In the genomic region with DNA sequence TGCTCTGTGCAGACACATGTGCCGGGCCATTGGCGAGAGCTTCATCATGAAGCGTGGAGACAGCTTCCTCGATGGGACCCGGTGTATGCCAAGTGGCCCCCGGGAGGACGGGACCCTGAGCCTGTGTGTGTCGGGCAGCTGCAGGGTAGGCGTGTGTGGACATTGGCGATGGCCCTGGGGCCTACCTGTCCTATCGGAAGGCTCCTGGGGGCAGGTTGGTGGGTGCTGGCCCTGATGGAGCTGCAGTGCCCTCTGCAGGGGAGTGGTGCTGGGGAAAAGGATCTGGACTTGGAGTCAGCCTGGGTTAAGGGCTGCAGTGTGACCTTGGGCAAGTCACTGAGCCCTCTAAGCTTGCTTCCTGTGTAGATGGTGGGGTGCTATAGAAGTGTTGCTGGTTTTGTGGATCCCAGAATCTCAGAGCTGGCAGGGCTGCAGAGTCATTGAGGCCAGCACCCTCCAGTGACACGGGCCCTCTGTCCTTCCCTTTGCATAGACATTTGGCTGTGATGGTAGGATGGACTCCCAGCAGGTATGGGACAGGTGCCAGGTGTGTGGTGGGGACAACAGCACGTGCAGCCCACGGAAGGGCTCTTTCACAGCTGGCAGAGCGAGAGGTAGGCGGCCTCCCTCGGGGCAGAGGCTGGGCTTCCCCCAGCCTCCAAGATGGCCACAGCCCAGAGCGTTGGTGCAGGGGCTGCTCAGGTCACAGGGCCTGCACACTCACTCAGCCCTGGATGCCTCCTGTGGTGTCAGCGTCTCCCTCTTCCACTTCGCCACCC, we compare ENCODE assay signal across 10 cellular contexts. TPM values are rescaled to one million over a fixed set of nuclear protein-coding genes. Genes with fewer than 3 reads are reported as not detected.
DNase-seq lines count a peak whose midpoint lies in the region; ATAC-seq and TF ChIP-seq lines count a peak whose summit lies in the region.
"Had no signal": no experiment of that assay in that cellular context is flagged by ENCODE, and none has a peak within 500 bp of the region (broad histone marks: within the 10 kb centered on the region; RNA-seq: fewer than 3 reads in every experiment).

No MANE protein-coding gene starts in this region.

- no peaks in the 10 kb centered on the region for H3K36me3 ChIP-seq in BLaER1 treated with 17β-estradiol and CSF1 and Interleukin-3, amounts not matched to agents 10 nM and 100 nM
- H3K36me3 ChIP-seq in ovary: no peaks in the 10 kb centered on the region

- H3K36me3 Mint-ChIP-seq in naive thymus-derived CD8-positive, alpha-beta T cell: no peaks in the 10 kb centered on the region

- no peak for TF ChIP-seq CTCF in ovary (IDR thresholded peaks at IDR 0.05)

- no peak overlapping the region for H3K4me3 ChIP-seq in BLaER1 treated with 17β-estradiol and CSF1 and Interleukin-3, amounts not matched to agents 10 nM and 100 nM
- no peak overlapping the region for H3K4me3 ChIP-seq in ovary

- no peak for TF ChIP-seq EP300 in ovary (IDR thresholded peaks at IDR 0.05)

- peak overlapping the region in 2 of 11 experiments; percentile 3 to 39; a peak in 1 of 22 replicates for H3K9ac ChIP-seq in BLaER1 treated with 17β-estradiol and CSF1 and Interleukin-3, amounts not matched to agents 10 nM and 100 nM

- POLR2A ChIA-PET in naive thymus-derived CD8-positive, alpha-beta T cell (lab: Charles Lee): interaction anchor here (1.1 kb wide), 1 partner anchor 20 kb away, joined by 3 read pairs; a partner anchor contains a TSS

- no peaks in the 10 kb centered on the region for H3K27me3 ChIP-seq in BLaER1 treated with 17β-estradiol and CSF1 and Interleukin-3, amounts not matched to agents 10 nM and 100 nM
- no peaks in the 10 kb centered on the region for H3K27me3 ChIP-seq in ovary

- peaks cover 21 to 85% (median 80%) of the 10 kb centered on the region in 10 experiments for H3K4me1 ChIP-seq in BLaER1 treated with 17β-estradiol and CSF1 and Interleukin-3, amounts not matched to agents 10 nM and 100 nM
- H3K4me1 ChIP-seq in ovary (ENCODE audit: insufficient read depth): no peaks in the 10 kb centered on the region

- DNase-seq in HuH-7 (ENCODE audit: low spot score) (peak; percentile 79), ovary (no peak), T1000 (lab: John Stamatoyannopoulos, UW) (no peak)
- DNase-seq in naive thymus-derived CD8-positive, alpha-beta T cell: no peak
- DNase-seq: kidney glomerular epithelial cell, NCI-H1105 treated with DMSO at 0.1 percent for 48 hours had no signal

- no peak overlapping the region for H3K27ac ChIP-seq in BLaER1 treated with 17β-estradiol and CSF1 and Interleukin-3, amounts not matched to agents 10 nM and 100 nM
- H3K27ac ChIP-seq in ovary: no peak overlapping the region
- H3K27ac ChIP-seq: epithelial cell of prostate had no signal

- WGBS in ovary, 3 donors: 91 to 92% (median 91%) methylated on average over 20 of the region's 20 CpGs

- H4K20me1 ChIP-seq in BLaER1 treated with 17β-estradiol and CSF1 and Interleukin-3, amounts not matched to agents 10 nM and 100 nM: no peaks in the 10 kb centered on the region

- H3K4me3 Mint-ChIP-seq in naive thymus-derived CD8-positive, alpha-beta T cell: no peak overlapping the region
- H3K4me3 Mint-ChIP-seq: B cell had no signal

- ATAC-seq in esophagus mucosa: peak; percentile 2
- ATAC-seq in naive thymus-derived CD8-positive, alpha-beta T cell: no peak

- peaks cover 0 to 8% (median 1%) of the 10 kb centered on the region in 4 donors for H3K4me1 Mint-ChIP-seq in naive thymus-derived CD8-positive, alpha-beta T cell

- no peak for TF ChIP-seq POLR2A in ovary (IDR thresholded peaks at IDR 0.05)

- intact Hi-C loops in ovary (cut with DNase I): no loop called here

- H3K27me3 Mint-ChIP-seq in naive thymus-derived CD8-positive, alpha-beta T cell: peaks cover 0 to 3% (median 0%) of the 10 kb centered on the region in 5 donors
- H3K27me3 Mint-ChIP-seq: B cell had no signal

- H3K27ac Mint-ChIP-seq in naive thymus-derived CD8-positive, alpha-beta T cell: no peak overlapping the region
- H3K27ac Mint-ChIP-seq: B cell had no signal

- H3K4me2 ChIP-seq in BLaER1 treated with 17β-estradiol and CSF1 and Interleukin-3, amounts not matched to agents 10 nM and 100 nM: peak overlapping the region in 9 of 11 experiments; percentile 9 to 99 (median 91); a peak in 16 of 22 replicates

- H3K9me3 ChIP-seq in BLaER1 treated with 17β-estradiol and CSF1 and Interleukin-3, amounts not matched to agents 10 nM and 100 nM (replicated peaks in 1 of 11): no peaks in the 10 kb centered on the region
- no peaks in the 10 kb centered on the region for H3K9me3 ChIP-seq in ovary

- no peaks in the 10 kb centered on the region for H3K9me3 Mint-ChIP-seq in naive thymus-derived CD8-positive, alpha-beta T cell

RNA-seq across cellular contexts. Expression of a gene that starts 15.8 kb away (rescaled TPM):
- 0.92 TPM for total RNA-seq in esophagus mucosa
- 1 to 10 TPM; 1.8 to 4.2 (median 3.6) TPM for total RNA-seq in ovary
- polyA plus RNA-seq in ovary: 1 to 10 TPM in 1 of 2 donors, under 1 TPM in 1; 0.45 to 3.8 TPM
- 1 to 10 TPM; 3.8 to 4.0 TPM for total RNA-seq in naive thymus-derived CD8-positive, alpha-beta T cell
- polyA plus RNA-seq in naive thymus-derived CD8-positive, alpha-beta T cell: under 1 TPM; 0.10 to 0.99 (median 0.41) TPM

RNA-seq across cellular contexts. Expression of a gene that starts 20.1 kb away (rescaled TPM):
- 13.7 TPM for total RNA-seq in esophagus mucosa
- 10 to 100 TPM; 15.9 to 31.0 (median 21.9) TPM for total RNA-seq in ovary
- polyA plus RNA-seq in ovary: 10 to 100 TPM; 17.6 to 22.3 TPM
- total RNA-seq in naive thymus-derived CD8-positive, alpha-beta T cell: 10 to 100 TPM; 42.4 to 45.6 TPM
- polyA plus RNA-seq in naive thymus-derived CD8-positive, alpha-beta T cell: 10 to 100 TPM; 15.9 to 30.5 (median 24.4) TPM

RNA-seq across cellular contexts. Expression of a gene that starts 21.8 kb away (rescaled TPM):
- 7.4 TPM for total RNA-seq in esophagus mucosa
- total RNA-seq in ovary: 10 to 100 TPM in 6 of 7 donors, 1 to 10 TPM in 1; 8.2 to 23.4 (median 18.6) TPM
- polyA plus RNA-seq in ovary: 10 to 100 TPM in 1 of 2 donors, 1 to 10 TPM in 1; 1.6 to 16.0 TPM
- 1 to 10 TPM; 4.4 to 4.9 TPM for total RNA-seq in naive thymus-derived CD8-positive, alpha-beta T cell
- polyA plus RNA-seq in naive thymus-derived CD8-positive, alpha-beta T cell: 1 to 10 TPM; 2.5 to 3.7 (median 3.5) TPM

RNA-seq across cellular contexts. Expression of a gene that starts 41.0 kb away (rescaled TPM):
- 0.80 TPM for total RNA-seq in esophagus mucosa
- 1 to 10 TPM in 4 of 7 donors, under 1 TPM in 3; 0.48 to 7.4 (median 1.1) TPM for total RNA-seq in ovary
- under 1 TPM; 0.37 to 0.93 TPM for polyA plus RNA-seq in ovary
- 1 to 10 TPM; 8.4 to 8.7 TPM for total RNA-seq in naive thymus-derived CD8-positive, alpha-beta T cell
- polyA plus RNA-seq in naive thymus-derived CD8-positive, alpha-beta T cell: 1 to 10 TPM; 4.0 to 6.0 (median 5.6) TPM
